In genomic region chr1:29325675-29326074, GRCh38 we compare ENCODE assay signal across 1 cellular context.
TF ChIP-seq lines count a peak whose summit lies in the region.

No MANE protein-coding gene starts in this region.

TF ChIP-seq in SK-N-SH, 30 proteins besides CTCF, POLR2A, EP300 and RAD21:
- no peak for TF ChIP-seq NRF1 (IDR thresholded peaks at IDR 0.05; ENCODE audit: low read depth, low read length)
- no peak for TF ChIP-seq SMC3 (IDR thresholded peaks at IDR 0.05; ENCODE audit: low read depth, low read length)
- TF ChIP-seq MXI1 (IDR thresholded peaks at IDR 0.05; ENCODE audit: low read depth, low read length), result no peak
- no peak for TF ChIP-seq MEF2A (IDR thresholded peaks at IDR 0.05; ENCODE audit: borderline replicate concordance, low read depth)
- no peak for TF ChIP-seq ELF1 (IDR thresholded peaks at IDR 0.05)
- TF ChIP-seq RCOR1 (IDR thresholded peaks at IDR 0.05; ENCODE audit: low read length), result no peak
- no peak for TF ChIP-seq GABPA (IDR thresholded peaks at IDR 0.05; ENCODE audit: low read depth)
- TF ChIP-seq EZH2phosphoT487 (IDR thresholded peaks at IDR 0.05; ENCODE audit: borderline replicate concordance, low read depth), result no peak
- no peak for TF ChIP-seq FOSL2 (IDR thresholded peaks at IDR 0.05; ENCODE audit: borderline replicate concordance, low read depth)
- TF ChIP-seq YY1 (IDR thresholded peaks at IDR 0.05; ENCODE audit: low read depth), result no peak
- TF ChIP-seq USF1 (IDR thresholded peaks at IDR 0.05; ENCODE audit: borderline replicate concordance, low read depth), result no peak
- TF ChIP-seq RFX5 (IDR thresholded peaks at IDR 0.05; ENCODE audit: low read length), result no peak
- TF ChIP-seq, protein P1, sequence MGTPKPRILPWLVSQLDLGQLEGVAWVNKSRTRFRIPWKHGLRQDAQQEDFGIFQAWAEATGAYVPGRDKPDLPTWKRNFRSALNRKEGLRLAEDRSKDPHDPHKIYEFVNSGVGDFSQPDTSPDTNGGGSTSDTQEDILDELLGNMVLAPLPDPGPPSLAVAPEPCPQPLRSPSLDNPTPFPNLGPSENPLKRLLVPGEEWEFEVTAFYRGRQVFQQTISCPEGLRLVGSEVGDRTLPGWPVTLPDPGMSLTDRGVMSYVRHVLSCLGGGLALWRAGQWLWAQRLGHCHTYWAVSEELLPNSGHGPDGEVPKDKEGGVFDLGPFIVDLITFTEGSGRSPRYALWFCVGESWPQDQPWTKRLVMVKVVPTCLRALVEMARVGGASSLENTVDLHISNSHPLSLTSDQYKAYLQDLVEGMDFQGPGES (IDR thresholded peaks at IDR 0.05; ENCODE audit: low read depth, low read length), result no peak
- no peak for TF ChIP-seq JUND (IDR thresholded peaks at IDR 0.05)
- TF ChIP-seq GATA2 (CRISPR knock-in tag; IDR thresholded peaks at IDR 0.05), result no peak
- no peak for TF ChIP-seq FOXJ3 (CRISPR knock-in tag; IDR thresholded peaks at IDR 0.05)
- TF ChIP-seq ZBTB33 (IDR thresholded peaks at IDR 0.05; ENCODE audit: borderline replicate concordance, low read depth), result no peak
